16 cellular contexts compared by ENCODE assay signal in genomic region chr17:7497228-7497627, GRCh38. TPM values are rescaled to one million over a fixed set of nuclear protein-coding genes. Genes with fewer than 3 reads are reported as not detected.
DNase-seq lines count a peak whose midpoint lies in the region; ATAC-seq, FAIRE-seq and TF ChIP-seq lines count a peak whose summit lies in the region.
"Had no signal": no experiment of that assay in that cellular context is flagged by ENCODE, and none has a peak within 500 bp of the region (broad histone marks: within the 10 kb centered on the region; RNA-seq: fewer than 3 reads in every experiment).

No MANE protein-coding gene starts in this region.

- H3K9me3 ChIP-seq in GM12878 (replicated peaks; ENCODE audit: control insufficient read depth, insufficient read depth, low read length) (no peaks in the 10 kb centered on the region), heart right ventricle (no peaks in the 10 kb centered on the region), psoas muscle (no peaks in the 10 kb centered on the region)
- H3K9me3 ChIP-seq: testis had no signal

- no peak overlapping the region for H3K27ac ChIP-seq in GM12878 (ENCODE audit: control insufficient read depth, insufficient read depth)
- H3K27ac ChIP-seq in heart right ventricle: peak overlapping the region; percentile 46 to 88 (median 80)
- peak overlapping the region; percentile 60 for H3K27ac ChIP-seq in psoas muscle
- H3K27ac ChIP-seq: SK-N-MC, testis had no signal

- peaks cover 47 to 49% of the 10 kb centered on the region in 2 experiments for H3K36me3 ChIP-seq in GM12878 (ENCODE audit: control insufficient read depth in 2 of 2, insufficient read depth in 2 of 2, low read length in 1 of 2)
- H3K36me3 ChIP-seq in heart right ventricle: peaks cover 5 to 82% (median 55%) of the 10 kb centered on the region in 9 donors
- H3K36me3 ChIP-seq in psoas muscle (ENCODE audit: insufficient read depth in 1 of 2, low read depth in 1 of 2): peaks cover 15 to 71% of the 10 kb centered on the region in 2 donors

- WGBS in GM12878 (ENCODE audit: insufficient coverage, insufficient replicate concordance, low lambda C conversion rate, missing lambda C conversion rate): 94% methylated on average over 10 of the region's 10 CpGs
- 68 to 74% methylated on average over 10 of the region's 10 CpGs for WGBS in heart right ventricle, 2 donors
- WGBS in psoas muscle, 3 donors: 75 to 82% (median 80%) methylated on average over 10 of the region's 10 CpGs

- DNase-seq in GM12878 (ENCODE audit: low read depth, low spot score) (no peak), heart right ventricle (peak in 1 of 2 donors; percentile 29), psoas muscle (no peak), NCI-H774 (lab: John Stamatoyannopoulos, UW) (no peak)
- DNase-seq in activated CD4-positive, alpha-beta T cell treated with anti-CD3 and anti-CD28 coated beads, Interleukin-2, amount 50 U/mL, for 4 hours: no peak
- DNase-seq: activated CD8-positive, alpha-beta memory T cell treated with anti-CD3 and anti-CD28 coated beads, Interleukin-2, amount 50 U/mL, for 48 hours; activated naive CD4-positive, alpha-beta T cell; foreskin melanocyte; NCI-H1436; T-helper 9 cell; testis had no signal

- TF ChIP-seq CTCF in GM12878 (IDR thresholded peaks at IDR 0.05 in 2 of 3, conservative IDR thresholded peaks at IDR 0.05 in 1 of 3; ENCODE audit: control insufficient read depth in 2 of 3, extremely low read depth in 1 of 3, insufficient read depth in 1 of 3, low read depth in 3 of 3, low read length in 3 of 3) (no peak), heart right ventricle (IDR thresholded peaks at IDR 0.05) (no peak), psoas muscle (IDR thresholded peaks at IDR 0.05) (no peak)

- no peaks in the 10 kb centered on the region for H3K27me3 ChIP-seq in GM12878 (replicated peaks in 1 of 2; ENCODE audit: control insufficient read depth in 2 of 2, insufficient read depth in 2 of 2, low read length in 1 of 2)
- H3K27me3 ChIP-seq in heart right ventricle: no peaks in the 10 kb centered on the region
- no peaks in the 10 kb centered on the region for H3K27me3 ChIP-seq in psoas muscle (ENCODE audit: insufficient read depth in 3 of 3, low read length in 2 of 3)
- H3K27me3 ChIP-seq: testis had no signal

- no peak for FAIRE-seq in GM12878 (lab: Jason Lieb, UNC)
- FAIRE-seq: astrocyte, colon had no signal

- peaks cover 26% of the 10 kb centered on the region for H3K79me2 ChIP-seq in GM12878 (ENCODE audit: control insufficient read depth, insufficient read depth, low read length)

- POLR2A ChIA-PET in GM12878 (lab: Charles Lee): interaction anchor here (0.6 to 1.1 kb wide), 3 partner anchors 53 to 106 kb away, joined by 3 read pairs; no protein-coding TSS in a partner anchor

- intact Hi-C loops in GM12878 (cut with micrococcal nuclease; ENCODE audit: unreplicated experiment): no loop called here
- intact Hi-C loops in heart right ventricle (cut with DNase I): no loop called here
- intact Hi-C loops in psoas muscle (cut with DNase I): no loop called here

- 0 out of 2 replicates have a peak, but pooled peaks have one; percentile 33 for TF ChIP-seq POLR2A in GM12878 (IDR thresholded peaks at IDR 0.05; ENCODE audit: low read depth, low read length)

- no peak overlapping the region for H2AFZ ChIP-seq in GM12878 (ENCODE audit: control insufficient read depth, low read depth, low read length)

- CTCF ChIA-PET in GM12878 (lab: Yijun Ruan, JAX): interaction anchor here (0.7 kb wide), 1 partner anchor 17 kb away, joined by 3 read pairs; no protein-coding TSS in a partner anchor

- H3K4me1 ChIP-seq in GM12878 (ENCODE audit: control insufficient read depth, insufficient read depth, low read length) (no peaks in the 10 kb centered on the region), heart right ventricle (peaks cover 0 to 61% (median 31%) of the 10 kb centered on the region in 9 donors), psoas muscle (no peaks in the 10 kb centered on the region)
- H3K4me1 ChIP-seq: testis had no signal

- no peak for ATAC-seq in GM12878
- peak; percentile 35 to 83 (median 70) for ATAC-seq in heart right ventricle
- peak in 3 of 4 donors; percentile 35 to 45 (median 39) for ATAC-seq in psoas muscle

- H4K20me1 ChIP-seq in GM12878 (ENCODE audit: control insufficient read depth, insufficient read depth): peaks cover 9% of the 10 kb centered on the region

- no TSS peak for BruUV-seq in GM12878 (replicated peaks; lab: Mats Ljungman, UMichigan)

- no peak overlapping the region for H3K4me2 ChIP-seq in GM12878 (ENCODE audit: control insufficient read depth, insufficient read depth)

- no peak for TF ChIP-seq RAD21 in GM12878 (IDR thresholded peaks at IDR 0.05; ENCODE audit: insufficient read depth, low read depth, low read length)

- H3K9ac ChIP-seq in GM12878 (ENCODE audit: control insufficient read depth, insufficient read depth, low read length): no peak overlapping the region

- TF ChIP-seq EP300 in GM12878 (IDR thresholded peaks at IDR 0.05; ENCODE audit: borderline replicate concordance in 1 of 2, control insufficient read depth in 1 of 2, low read depth in 2 of 2, low read length in 2 of 2): no peak

- H3K4me3 ChIP-seq in GM12878 (no peak overlapping the region), heart right ventricle (peak overlapping the region in 1 of 10 donors; percentile 17), psoas muscle (no peak overlapping the region)
- H3K4me3 ChIP-seq: SK-N-MC, testis had no signal

- SMC1A ChIA-PET in GM12878 (lab: Charles Lee; ENCODE audit: uncharacterized antibody, unreplicated experiment): interaction anchor here (0.9 kb wide), 1 partner anchor 11 kb away, joined by 3 read pairs; no protein-coding TSS in a partner anchor

- RAD21 ChIA-PET in GM12878 (lab: Charles Lee; ENCODE audit: unreplicated experiment): no interaction called here

- in situ Hi-C loops in GM12878 (cut with MboI): no loop called here

RNA-seq across cellular contexts. Expression of gene POLR2A, which starts 13.1 kb away (rescaled TPM):
- 174 and 219 TPM in 2 replicates for total RNA-seq in GM12878 (2013; cell fraction: nucleolus; rRNA removed)
- total RNA-seq in GM12878 (2014; rRNA removed) (25.6 and 28.9 TPM in 2 replicates), GM12878 (2014; rRNA removed; fragmentation: Illumina TruSeq; extraction: Trizol) (12.0 and 12.5 TPM in 2 replicates), GM12878 (2021) (111 and 121 TPM in 2 replicates), heart right ventricle (10 to 100 TPM; 40.5 to 61.7 (median 48.8) TPM), psoas muscle (10 to 100 TPM; 42.7 to 74.3 (median 56.9) TPM)
- 68.9 TPM for polyA plus RNA-seq in GM12878 (2011; ENCODE audit: low read depth)
- polyA plus RNA-seq in GM12878 (2011; rRNA removed) (7.9 and 19.3 TPM in 2 replicates), GM12878 (2014; fragmentation: Illumina TruSeq; extraction: Trizol) (47.6 and 57.7 TPM in 2 replicates), GM12878 (2014; fragmentation: Nextera tagmentation; extraction: Ambion mirVana) (1 to 10 TPM; 1.7 to 2.8 TPM), GM12878 (2014; rRNA removed) (37.8 and 45.5 TPM in 2 replicates), GM12878 (2016; fragmentation: Nextera tagmentation; extraction: Ambion mirVana) (10 to 100 TPM; 88.2 to 95.0 TPM), heart right ventricle (10 to 100 TPM in 1 of 2 donors, 1 to 10 TPM in 1; 8.4 to 24.7 TPM), psoas muscle (10 to 100 TPM in 2 of 3 donors, 1 to 10 TPM in 1; 8.0 to 68.7 (median 15.0) TPM)
- polyA plus RNA-seq in GM12878 (2011; cell fraction: cytosol; rRNA removed): 26.4 and 47.8 TPM in 2 replicates
- polyA plus RNA-seq in GM12878 (2011; cell fraction: nucleus; rRNA removed): 84.9 and 129 TPM in 2 replicates
- 74.8 and 80.1 TPM in 2 replicates for polyA plus RNA-seq in GM12878 (2012)
- polyA minus RNA-seq in GM12878 (2011; rRNA and poly(A)+ RNA removed): 99.0 and 179 TPM in 2 replicates
- 87.3 and 103 TPM in 2 replicates for polyA minus RNA-seq in GM12878 (2011; cell fraction: cytosol; rRNA and poly(A)+ RNA removed)
- 91.4 and 180 TPM in 2 replicates for polyA minus RNA-seq in GM12878 (2011; cell fraction: nucleus; rRNA and poly(A)+ RNA removed)

RNA-seq across cellular contexts. Expression of gene SLC35G6, which starts 16.0 kb away (rescaled TPM):
- total RNA-seq in GM12878 (2013; cell fraction: nucleolus; rRNA removed): not detected in 2 replicates
- total RNA-seq in GM12878 (2014; rRNA removed) (not detected in 2 replicates), GM12878 (2014; rRNA removed; fragmentation: Illumina TruSeq; extraction: Trizol) (not detected in 2 replicates), GM12878 (2021) (not detected in 2 replicates), heart right ventricle (not detected), psoas muscle (not detected)
- not detected for polyA plus RNA-seq in GM12878 (2011; ENCODE audit: low read depth)
- polyA plus RNA-seq in GM12878 (2011; rRNA removed) (not detected in 2 replicates), GM12878 (2014; fragmentation: Illumina TruSeq; extraction: Trizol) (not detected in 2 replicates), GM12878 (2014; fragmentation: Nextera tagmentation; extraction: Ambion mirVana) (not detected), GM12878 (2014; rRNA removed) (not detected in 2 replicates), GM12878 (2016; fragmentation: Nextera tagmentation; extraction: Ambion mirVana) (under 1 TPM in 1 of 2 experiments, not detected in 1; 0.20 TPM), heart right ventricle (not detected), psoas muscle (under 1 TPM in 1 of 3 donors, not detected in 2; 0.05 TPM)
- not detected in 2 replicates for polyA plus RNA-seq in GM12878 (2011; cell fraction: cytosol; rRNA removed)
- polyA plus RNA-seq in GM12878 (2011; cell fraction: nucleus; rRNA removed): not detected in 2 replicates
- polyA plus RNA-seq in GM12878 (2012): 0.13 and 0.18 TPM in 2 replicates
- polyA minus RNA-seq in GM12878 (2011; rRNA and poly(A)+ RNA removed): 0.10 TPM in 1 of 2 replicates, not detected in the other
- polyA minus RNA-seq in GM12878 (2011; cell fraction: cytosol; rRNA and poly(A)+ RNA removed): not detected in 2 replicates
- polyA minus RNA-seq in GM12878 (2011; cell fraction: nucleus; rRNA and poly(A)+ RNA removed): not detected in 2 replicates
- total RNA-seq: astrocyte, liver, myocyte had no signal
- polyA plus RNA-seq: liver had no signal

RNA-seq across cellular contexts. Expression of gene ZBTB4, which starts 17.8 kb away (rescaled TPM):
- 26.9 and 29.2 TPM in 2 replicates for total RNA-seq in GM12878 (2013; cell fraction: nucleolus; rRNA removed)
- total RNA-seq in GM12878 (2014; rRNA removed) (7.6 and 8.3 TPM in 2 replicates), GM12878 (2014; rRNA removed; fragmentation: Illumina TruSeq; extraction: Trizol) (6.1 and 6.2 TPM in 2 replicates), GM12878 (2021) (14.9 and 15.1 TPM in 2 replicates), heart right ventricle (10 to 100 TPM; 58.9 to 80.1 (median 69.4) TPM), psoas muscle (10 to 100 TPM; 29.3 to 43.2 (median 35.5) TPM)
- polyA plus RNA-seq in GM12878 (2011; ENCODE audit: low read depth): 6.7 TPM
- polyA plus RNA-seq in GM12878 (2011; rRNA removed) (7.6 and 8.9 TPM in 2 replicates), GM12878 (2014; fragmentation: Illumina TruSeq; extraction: Trizol) (9.2 and 9.4 TPM in 2 replicates), GM12878 (2014; fragmentation: Nextera tagmentation; extraction: Ambion mirVana) (1 to 10 TPM; 2.0 to 3.0 TPM), GM12878 (2014; rRNA removed) (8.9 and 9.7 TPM in 2 replicates), GM12878 (2016; fragmentation: Nextera tagmentation; extraction: Ambion mirVana) (1 to 10 TPM; 4.3 to 4.6 TPM), heart right ventricle (10 to 100 TPM; 17.8 to 34.2 TPM), psoas muscle (10 to 100 TPM; 10.3 to 20.2 (median 13.5) TPM)
- polyA plus RNA-seq in GM12878 (2011; cell fraction: cytosol; rRNA removed): 8.8 and 9.3 TPM in 2 replicates
- polyA plus RNA-seq in GM12878 (2011; cell fraction: nucleus; rRNA removed): 26.2 and 29.9 TPM in 2 replicates
- polyA plus RNA-seq in GM12878 (2012): 14.6 and 15.8 TPM in 2 replicates
- 8.7 and 14.0 TPM in 2 replicates for polyA minus RNA-seq in GM12878 (2011; rRNA and poly(A)+ RNA removed)
- polyA minus RNA-seq in GM12878 (2011; cell fraction: cytosol; rRNA and poly(A)+ RNA removed): 4.5 and 4.8 TPM in 2 replicates
- polyA minus RNA-seq in GM12878 (2011; cell fraction: nucleus; rRNA and poly(A)+ RNA removed): 7.0 and 12.9 TPM in 2 replicates

RNA-seq across cellular contexts. Expression of gene TNFSF12, which starts 51.6 kb away (rescaled TPM):
- 1.0 TPM in 2 replicates for total RNA-seq in GM12878 (2013; cell fraction: nucleolus; rRNA removed)
- 4.3 and 5.8 TPM in 2 replicates for total RNA-seq in GM12878 (2014; rRNA removed)
- total RNA-seq in GM12878 (2014; rRNA removed; fragmentation: Illumina TruSeq; extraction: Trizol): 2.9 and 3.2 TPM in 2 replicates
- 6.7 and 7.0 TPM in 2 replicates for total RNA-seq in GM12878 (2021)
- polyA plus RNA-seq in GM12878 (2011; ENCODE audit: low read depth): 3.0 TPM
- polyA plus RNA-seq in GM12878 (2011; rRNA removed): 1.3 and 2.5 TPM in 2 replicates
- 3.5 and 4.0 TPM in 2 replicates for polyA plus RNA-seq in GM12878 (2011; cell fraction: cytosol; rRNA removed)
- polyA plus RNA-seq in GM12878 (2011; cell fraction: nucleus; rRNA removed): 1.2 and 1.8 TPM in 2 replicates
- 4.3 and 7.2 TPM in 2 replicates for polyA plus RNA-seq in GM12878 (2012)
- 1.1 and 2.6 TPM in 2 replicates for polyA plus RNA-seq in GM12878 (2014; fragmentation: Illumina TruSeq; extraction: Trizol)
- under 1 TPM; 0.32 to 0.53 TPM for polyA plus RNA-seq in GM12878 (2014; fragmentation: Nextera tagmentation; extraction: Ambion mirVana)
- 5.0 and 5.1 TPM in 2 replicates for polyA plus RNA-seq in GM12878 (2014; rRNA removed)
- polyA plus RNA-seq in GM12878 (2016; fragmentation: Nextera tagmentation; extraction: Ambion mirVana): 1 to 10 TPM; 1.2 to 1.6 TPM
- polyA minus RNA-seq in GM12878 (2011; rRNA and poly(A)+ RNA removed): 0.62 and 2.3 TPM in 2 replicates
- 0.94 TPM in 1 of 2 replicates, not detected in the other for polyA minus RNA-seq in GM12878 (2011; cell fraction: cytosol; rRNA and poly(A)+ RNA removed)
- not detected in 2 replicates for polyA minus RNA-seq in GM12878 (2011; cell fraction: nucleus; rRNA and poly(A)+ RNA removed)
- total RNA-seq in heart right ventricle: 10 to 100 TPM; 21.7 to 44.3 (median 26.9) TPM
- polyA plus RNA-seq in heart right ventricle: 10 to 100 TPM; 20.6 to 51.0 TPM
- total RNA-seq in psoas muscle: 10 to 100 TPM; 14.3 to 23.4 (median 15.6) TPM
- polyA plus RNA-seq in psoas muscle: 10 to 100 TPM; 10.2 to 18.9 (median 13.8) TPM

RNA-seq across cellular contexts. Expression of gene CHRNB1, which starts 52.4 kb away (rescaled TPM):
- total RNA-seq in GM12878 (2013; cell fraction: nucleolus; rRNA removed): 8.8 and 10.3 TPM in 2 replicates
- total RNA-seq in GM12878 (2014; rRNA removed) (10.8 and 12.0 TPM in 2 replicates), GM12878 (2014; rRNA removed; fragmentation: Illumina TruSeq; extraction: Trizol) (12.8 and 12.9 TPM in 2 replicates), GM12878 (2021) (5.8 and 7.4 TPM in 2 replicates), heart right ventricle (10 to 100 TPM in 6 of 10 donors, 1 to 10 TPM in 4; 5.4 to 13.1 (median 10.3) TPM), psoas muscle (100 to 1,000 TPM; 107 to 190 (median 147) TPM)
- polyA plus RNA-seq in GM12878 (2011; ENCODE audit: low read depth): 5.9 TPM
- polyA plus RNA-seq in GM12878 (2011; rRNA removed) (9.1 and 11.0 TPM in 2 replicates), GM12878 (2014; fragmentation: Illumina TruSeq; extraction: Trizol) (12.2 and 14.4 TPM in 2 replicates), GM12878 (2014; fragmentation: Nextera tagmentation; extraction: Ambion mirVana) (10 to 100 TPM; 13.2 to 14.8 TPM), GM12878 (2014; rRNA removed) (10.6 and 11.6 TPM in 2 replicates), GM12878 (2016; fragmentation: Nextera tagmentation; extraction: Ambion mirVana) (10 to 100 TPM in 1 of 2 experiments, 1 to 10 TPM in 1; 8.5 to 10.7 TPM), heart right ventricle (10 to 100 TPM; 10.2 to 25.4 TPM), psoas muscle (100 to 1,000 TPM in 1 of 3 donors, 10 to 100 TPM in 2; 73.0 to 118 (median 91.7) TPM)
- 20.4 and 24.7 TPM in 2 replicates for polyA plus RNA-seq in GM12878 (2011; cell fraction: cytosol; rRNA removed)
- 9.5 and 9.7 TPM in 2 replicates for polyA plus RNA-seq in GM12878 (2011; cell fraction: nucleus; rRNA removed)
- polyA plus RNA-seq in GM12878 (2012): 10.9 and 11.6 TPM in 2 replicates
- polyA minus RNA-seq in GM12878 (2011; rRNA and poly(A)+ RNA removed): 7.5 and 13.9 TPM in 2 replicates
- polyA minus RNA-seq in GM12878 (2011; cell fraction: cytosol; rRNA and poly(A)+ RNA removed): 2.1 and 4.1 TPM in 2 replicates
- 3.0 and 4.3 TPM in 2 replicates for polyA minus RNA-seq in GM12878 (2011; cell fraction: nucleus; rRNA and poly(A)+ RNA removed)
